Comparison of ENCODE assay signal across 11 cellular contexts in the genomic region with DNA sequence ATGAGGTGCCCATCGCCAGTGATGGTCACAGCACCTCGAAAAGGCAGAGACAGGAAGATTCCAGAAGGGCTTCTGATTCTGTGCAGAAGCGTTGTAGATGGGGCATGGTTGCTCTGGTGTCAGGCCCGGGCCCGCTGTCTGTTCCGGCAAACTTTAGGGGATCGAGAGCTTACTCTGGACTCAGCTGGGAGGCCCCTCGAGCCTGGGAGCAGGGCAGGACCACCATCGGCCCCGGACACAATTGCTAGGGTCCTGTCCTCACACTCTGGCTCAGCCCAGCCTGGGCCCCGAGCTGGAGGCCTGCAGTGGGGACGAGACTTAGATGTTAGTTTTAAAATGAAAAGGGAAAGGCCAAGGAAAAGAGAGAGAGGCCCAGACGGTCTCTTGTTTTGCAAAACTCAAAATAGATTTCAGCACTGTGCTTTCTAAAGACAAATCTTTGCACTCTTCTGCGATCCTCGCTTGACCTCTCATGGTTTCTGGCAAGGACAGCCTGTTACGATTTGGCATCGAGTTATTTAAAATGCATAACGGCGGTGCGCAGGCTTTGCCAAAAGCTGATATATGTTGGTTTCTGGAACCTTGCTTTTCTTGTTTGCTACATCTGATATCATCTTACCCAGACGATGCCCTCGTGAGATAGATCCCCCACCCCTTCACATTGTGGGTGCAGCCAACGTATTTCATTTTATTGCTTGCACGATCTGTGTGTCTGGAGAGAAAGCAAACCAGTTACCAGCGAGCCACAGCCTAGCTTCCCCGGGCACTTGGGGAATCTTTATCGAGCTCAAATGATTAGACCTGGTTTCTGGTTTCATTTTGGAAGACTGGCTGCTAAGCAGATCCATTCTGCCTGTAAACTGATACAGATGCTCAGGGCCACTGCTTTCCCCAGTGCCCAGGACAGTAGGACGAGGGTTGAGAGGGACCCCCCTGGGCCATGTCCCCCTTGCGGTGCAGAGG. TPM values are rescaled to one million over a fixed set of nuclear protein-coding genes. Genes with fewer than 3 reads are reported as not detected.
DNase-seq lines count a peak whose midpoint lies in the region; ATAC-seq and TF ChIP-seq lines count a peak whose summit lies in the region.
"Had no signal": no experiment of that assay in that cellular context is flagged by ENCODE, and none has a peak within 500 bp of the region (broad histone marks: within the 10 kb centered on the region; RNA-seq: fewer than 3 reads in every experiment).

No MANE protein-coding gene starts in this region.

- no peak overlapping the region for H3K9ac ChIP-seq in smooth muscle cell (ENCODE audit: low read depth)

- H3K4me3 ChIP-seq in GM23338 = no peak overlapping the region
- peak overlapping the region; percentile 55 for H3K4me3 ChIP-seq in coronary artery
- H3K4me3 ChIP-seq in left lung = no peak overlapping the region
- no peak overlapping the region for H3K4me3 ChIP-seq in smooth muscle cell

- no peaks in the 10 kb centered on the region for H3K27me3 ChIP-seq in GM23338 (ENCODE audit: insufficient read depth)
- no peaks in the 10 kb centered on the region for H3K27me3 ChIP-seq in left lung
- no peaks in the 10 kb centered on the region for H3K27me3 ChIP-seq in smooth muscle cell (ENCODE audit: low read depth)

- H3K4me1 ChIP-seq in GM23338 (ENCODE audit: insufficient read depth) (no peaks in the 10 kb centered on the region), left lung (peaks cover 10 to 14% of the 10 kb centered on the region in 2 donors), smooth muscle cell (ENCODE audit: low read depth) (peaks cover 44% of the 10 kb centered on the region)

- H3K79me2 ChIP-seq in GM23338 (replicated peaks; ENCODE audit: insufficient read depth) (no peaks in the 10 kb centered on the region), smooth muscle cell (ENCODE audit: low read depth) (no peaks in the 10 kb centered on the region)

- no peak overlapping the region for H3K27ac ChIP-seq in GM23338 (ENCODE audit: low read depth)
- H3K27ac ChIP-seq in coronary artery = peak overlapping the region; percentile 90 to 91
- H3K27ac ChIP-seq in left lung = peak overlapping the region; percentile 41 to 53
- no peak overlapping the region for H3K27ac ChIP-seq in smooth muscle cell (ENCODE audit: low read depth)
- H3K27ac ChIP-seq: epithelial cell of prostate had no signal

- H3K4me2 ChIP-seq in GM23338 = no peak overlapping the region
- peak overlapping the region; percentile 14 for H3K4me2 ChIP-seq in smooth muscle cell

- peaks cover 23% of the 10 kb centered on the region for H3K4me1 Mint-ChIP-seq in GM23338

- no peak overlapping the region for H3K4me3 Mint-ChIP-seq in GM23338

- H3F3A ChIP-seq in GM23338 (replicated peaks; ENCODE audit: low read depth) = no peaks in the 10 kb centered on the region
- H3F3A ChIP-seq in smooth muscle cell (ENCODE audit: low read depth) = no peaks in the 10 kb centered on the region

- H3K9me3 ChIP-seq in left lung = no peaks in the 10 kb centered on the region
- H3K9me3 ChIP-seq in smooth muscle cell (replicated peaks; ENCODE audit: low read depth) = no peaks in the 10 kb centered on the region

- TF ChIP-seq CTCF in GM23338 (conservative IDR thresholded peaks at IDR 0.05; ENCODE audit: low read depth in 2 of 2) (no peak), coronary artery (IDR thresholded peaks at IDR 0.05) (no peak), left lung (IDR thresholded peaks at IDR 0.05) (no peak), smooth muscle cell (IDR thresholded peaks at IDR 0.05; ENCODE audit: borderline replicate concordance, insufficient read depth, poor library complexity, severe bottlenecking) (no peak)

- intact Hi-C loops in left lung (cut with DNase I) = no loop called here

- 84% methylated on average over 29 of the region's 29 CpGs for WGBS in smooth muscle cell (ENCODE audit: low lambda C conversion rate)

- DNase-seq in GM23338 (ENCODE audit: low spot score) = no peak
- DNase-seq in coronary artery (ENCODE audit: low spot score) = no peak
- DNase-seq in left lung = no peak
- DNase-seq in smooth muscle cell (lab: John Stamatoyannopoulos, UW; ENCODE audit: unreplicated experiment) = no peak
- DNase-seq in activated T-cell treated with anti-CD3 and anti-CD28 coated beads, Interleukin-2, amount 50 U/mL, for 1 hour = no peak
- no peak for DNase-seq in activated CD4-positive, alpha-beta T cell treated with anti-CD3 and anti-CD28 coated beads, Interleukin-2, amount 50 U/mL, for 4 hours
- DNase-seq in NCI-H2029 (lab: John Stamatoyannopoulos, UW) = no peak
- DNase-seq: NCI-H510A had no signal

- no peaks in the 10 kb centered on the region for H3K36me3 Mint-ChIP-seq in GM23338 (ENCODE audit: low read depth)

- H3K27me3 Mint-ChIP-seq in GM23338 (ENCODE audit: insufficient read depth, low read depth, poor library complexity) = peaks cover 12% of the 10 kb centered on the region

- no peaks in the 10 kb centered on the region for H3K9me2 ChIP-seq in GM23338 (ENCODE audit: insufficient read depth)

- no peaks in the 10 kb centered on the region for H3K36me3 ChIP-seq in GM23338 (ENCODE audit: insufficient read depth)
- H3K36me3 ChIP-seq in left lung = no peaks in the 10 kb centered on the region
- H3K36me3 ChIP-seq in smooth muscle cell (ENCODE audit: low read depth) = no peaks in the 10 kb centered on the region

- H3K9me3 Mint-ChIP-seq in GM23338 = peaks cover 4% of the 10 kb centered on the region; the same call in 1 of the 3 replicates
- H3K9me3 Mint-ChIP-seq: activated T-helper 2 cell treated with anti-CD3 and anti-CD28 coated beads, Interferon-gamma antibody, Interleukin-2, Interleukin-4, amounts not matched to agents 10 μg/mL and 5 μg/mL and 100 μg/mL, durations not matched to agents 14 hours and 24 hours and 36 hours had no signal

- H2AFZ ChIP-seq in GM23338 (no peak overlapping the region), smooth muscle cell (ENCODE audit: low read depth) (no peak overlapping the region)

- ATAC-seq in GM23338 (no peak), left lung (peak; percentile 7), HG02623 (IDR thresholded peaks at IDR 0.05; ENCODE audit: unreplicated experiment) (no peak)

- peak overlapping the region; percentile 62; the same call in 1 of the 2 replicates for H3K27ac Mint-ChIP-seq in GM23338
- H3K27ac Mint-ChIP-seq: activated T-helper 2 cell treated with anti-CD3 and anti-CD28 coated beads, Interferon-gamma antibody, Interleukin-2, Interleukin-4, amounts not matched to agents 10 μg/mL and 5 μg/mL and 100 μg/mL, durations not matched to agents 14 hours and 24 hours and 36 hours had no signal

- no peaks in the 10 kb centered on the region for H4K20me1 ChIP-seq in GM23338 (replicated peaks; ENCODE audit: insufficient read depth)
- no peaks in the 10 kb centered on the region for H4K20me1 ChIP-seq in smooth muscle cell (ENCODE audit: low read depth)

TF ChIP-seq in GM23338, 12 proteins besides CTCF, POLR2A, EP300 and RAD21:
- TF ChIP-seq POLR2AphosphoS5 (IDR thresholded peaks at IDR 0.05; ENCODE audit: low read depth) = no peak
- TF ChIP-seq, protein P1, sequence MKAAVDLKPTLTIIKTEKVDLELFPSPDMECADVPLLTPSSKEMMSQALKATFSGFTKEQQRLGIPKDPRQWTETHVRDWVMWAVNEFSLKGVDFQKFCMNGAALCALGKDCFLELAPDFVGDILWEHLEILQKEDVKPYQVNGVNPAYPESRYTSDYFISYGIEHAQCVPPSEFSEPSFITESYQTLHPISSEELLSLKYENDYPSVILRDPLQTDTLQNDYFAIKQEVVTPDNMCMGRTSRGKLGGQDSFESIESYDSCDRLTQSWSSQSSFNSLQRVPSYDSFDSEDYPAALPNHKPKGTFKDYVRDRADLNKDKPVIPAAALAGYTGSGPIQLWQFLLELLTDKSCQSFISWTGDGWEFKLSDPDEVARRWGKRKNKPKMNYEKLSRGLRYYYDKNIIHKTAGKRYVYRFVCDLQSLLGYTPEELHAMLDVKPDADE (IDR thresholded peaks at IDR 0.05) = no peak
TF ChIP-seq in GM23338: peak in this region for 0.

RNA-seq across cellular contexts. Expression of a gene that starts 58.0 kb away (rescaled TPM):
- total RNA-seq in GM23338 (2014; rRNA removed; shearing (Covaris generic)) = 0.14 and 0.66 TPM in 2 replicates
- polyA plus RNA-seq in GM23338 (2016; fragmentation: Nextera tagmentation; extraction: Ambion mirVana) = 0.16 TPM in 2 replicates
- 10 to 100 TPM; 14.9 to 18.0 TPM for total RNA-seq in left lung
- 0.72 and 1.2 TPM in 2 replicates for total RNA-seq in smooth muscle cell
- 1.1 and 1.3 TPM in 2 replicates for polyA plus RNA-seq in smooth muscle cell
- total RNA-seq: activated T-helper 2 cell treated with anti-CD3 and anti-CD28 coated beads, Interferon-gamma antibody, Interleukin-2, Interleukin-4, amounts not matched to agents 10 μg/mL and 5 μg/mL and 100 μg/mL, durations not matched to agents 14 hours and 24 hours and 36 hours had no signal

Comparison
In these comparisons a context has a peak if more than half of its experiments do, and no peak if none do; other contexts are left out.
1. H3K27ac ChIP-seq: peak in coronary artery (2 of 2) and left lung (2 of 2); none in GM23338 (single experiment) and smooth muscle cell (single experiment).